Comparison of ENCODE assay signal across 24 cellular contexts in genomic region chr15:69895202-69895601, GRCh38.
"Had no signal": no experiment of that assay in that cellular context is flagged by ENCODE, and none has a peak within 500 bp of the region (broad histone marks: within the 10 kb centered on the region; RNA-seq: fewer than 3 reads in every experiment).

No MANE protein-coding gene starts in this region.

- H3K36me3 Mint-ChIP-seq: memory B cell had no signal

- H3K27ac Mint-ChIP-seq: dendritic cell treated with granulocyte-macrophage colony-stimulating factor and Interleukin-4, amounts not matched to agents 40 ng/mL and 50 ng/mL, for 4 days; effector memory CD8-positive, alpha-beta T cell; endodermal cell; memory B cell had no signal

- H3K27ac ChIP-seq: colonic mucosa, epithelial cell of prostate, esophagus squamous epithelium, gastrocnemius medialis, heart right ventricle, left lung, lower lobe of right lung had no signal

- H3K4me3 Mint-ChIP-seq: dendritic cell treated with granulocyte-macrophage colony-stimulating factor and Interleukin-4, amounts not matched to agents 40 ng/mL and 50 ng/mL, for 4 days; effector memory CD8-positive, alpha-beta T cell; endodermal cell; memory B cell had no signal

- H3K27me3 ChIP-seq: colonic mucosa, gastrocnemius medialis had no signal

- DNase-seq: colonic mucosa; cortex of kidney; effector CD8-positive, alpha-beta T cell; effector memory CD8-positive, alpha-beta T cell; endodermal cell; erythroblast; esophagus squamous epithelium; foreskin fibroblast; foreskin melanocyte; gastrocnemius medialis; glutamatergic neuron; head of caudate nucleus; heart right ventricle; hippocampal formation; left cardiac atrium; left lung; left ventricle myocardium superior; lower lobe of right lung; mesendoderm; midbrain had no signal

- H3K4me1 ChIP-seq: colonic mucosa, esophagus squamous epithelium, left lung, lower lobe of right lung had no signal

- ATAC-seq: effector memory CD8-positive, alpha-beta T cell; esophagus mucosa; gastrocnemius medialis; heart right ventricle; left cardiac atrium; left lung; left ventricle myocardium superior; lower lobe of right lung had no signal

- H3K9me3 Mint-ChIP-seq: dendritic cell treated with granulocyte-macrophage colony-stimulating factor and Interleukin-4, amounts not matched to agents 40 ng/mL and 50 ng/mL, for 4 days; effector memory CD8-positive, alpha-beta T cell had no signal

- H3K36me3 ChIP-seq: colonic mucosa, esophagus squamous epithelium, gastrocnemius medialis, heart right ventricle, left lung, lower lobe of right lung had no signal

- H3K4me3 ChIP-seq: colonic mucosa, esophagus squamous epithelium, gastrocnemius medialis, heart right ventricle, left lung, lower lobe of right lung had no signal

- H3K9me3 ChIP-seq: colonic mucosa, esophagus squamous epithelium, gastrocnemius medialis, heart right ventricle, left lung, lower lobe of right lung had no signal
